13 cellular contexts compared by ENCODE assay signal in the genomic region with DNA sequence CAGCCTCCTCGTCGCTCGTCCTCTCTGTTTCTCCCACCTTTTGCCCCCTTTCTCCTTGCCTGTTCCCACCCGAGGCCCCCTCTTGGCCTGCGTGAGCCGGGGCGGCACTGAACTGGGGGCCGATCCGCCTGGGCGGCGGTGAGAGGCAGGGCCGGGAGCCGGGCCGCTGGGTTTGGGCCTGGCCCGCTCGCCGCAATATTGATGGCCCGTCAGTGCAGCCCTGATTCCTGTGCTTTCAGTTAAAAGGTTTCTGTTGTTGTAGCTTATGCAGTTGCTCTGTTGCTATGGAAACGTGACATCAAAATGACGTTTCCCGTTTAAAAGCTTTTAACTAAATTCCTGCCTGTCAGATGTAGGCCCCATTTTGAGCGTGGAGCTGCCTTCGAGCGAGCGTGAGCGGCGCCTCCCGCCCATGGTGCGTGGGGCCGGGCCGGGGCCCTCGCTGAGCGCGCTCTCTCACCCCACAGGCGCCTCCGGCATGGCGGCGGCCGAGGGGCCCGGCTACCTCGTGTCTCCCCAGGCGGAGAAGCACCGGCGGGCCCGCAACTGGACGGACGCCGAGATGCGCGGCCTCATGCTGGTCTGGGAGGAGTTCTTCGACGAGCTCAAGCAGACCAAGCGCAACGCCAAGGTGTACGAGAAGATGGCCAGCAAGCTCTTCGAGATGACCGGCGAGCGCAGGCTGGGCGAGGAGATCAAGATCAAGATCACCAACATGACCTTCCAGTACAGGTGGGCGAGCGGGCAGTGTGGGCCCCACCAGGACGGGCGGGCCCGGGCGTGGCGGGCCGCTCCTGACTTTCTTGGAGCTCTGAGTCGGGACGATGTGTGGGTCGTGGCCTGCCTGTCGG. TPM values are rescaled to one million over a fixed set of nuclear protein-coding genes. Genes with fewer than 3 reads are reported as not detected.
A peak's percentile ranks its signal among the peaks of the same experiment; 100 is the strongest.
DNase-seq lines count a peak whose midpoint lies in the region; ATAC-seq and TF ChIP-seq lines count a peak whose summit lies in the region.
"Had no signal": no experiment of that assay in that cellular context is flagged by ENCODE, and none has a peak within 500 bp of the region (broad histone marks: within the 10 kb centered on the region; RNA-seq: fewer than 3 reads in every experiment).

A gene (plus strand): TSS at position 349 of the 851 bp plus-strand sequence. CDS start 64 bp downstream, at position 413.

- H3K9me3 ChIP-seq in trophoblast cell (ENCODE audit: insufficient read depth, low read depth, low read length) (no peaks in the 10 kb centered on the region), Karpas-422 (ENCODE audit: low read length) (no peaks in the 10 kb centered on the region)
- H3K9me3 ChIP-seq: left ventricle myocardium inferior had no signal

- H3K4ac ChIP-seq in trophoblast cell (ENCODE audit: low read depth, low read length), result no peak within 1 kb of the TSS

- no peaks in the 10 kb centered on the region for H3K27me3 ChIP-seq in trophoblast cell (ENCODE audit: insufficient read depth, low read length)
- H3K27me3 ChIP-seq in Karpas-422 (ENCODE audit: low read length), result no peaks in the 10 kb centered on the region

- H3K27ac ChIP-seq in trophoblast cell (ENCODE audit: low read depth, low read length), result no peak within 1 kb of the TSS
- no peak within 1 kb of the TSS for H3K27ac ChIP-seq in Karpas-422 (ENCODE audit: low read length)
- H3K27ac ChIP-seq: left ventricle myocardium inferior, skin epidermis, VCaP had no signal

- TF ChIP-seq CTCF in NB4 (IDR thresholded peaks at IDR 0.05; ENCODE audit: low read depth, low read length) (no peak), fibroblast of pulmonary artery (IDR thresholded peaks at IDR 0.05; ENCODE audit: low read length, missing control alignments) (no peak)

- peak; percentile 37 for DNase-seq in ELF-1 (ENCODE audit: low read depth, low spot score)
- peak; percentile 33 for DNase-seq in NB4 (ENCODE audit: low read depth)
- DNase-seq in fibroblast of pulmonary artery (ENCODE audit: low read depth), result peak; percentile 60
- peak in 1 of 2 donors; percentile 34 for DNase-seq in trophoblast cell
- no peak for DNase-seq in Karpas-422
- no peak for DNase-seq in activated CD4-positive, alpha-beta T cell treated with anti-CD3 and anti-CD28 coated beads for 48 hours
- DNase-seq: activated CD8-positive, alpha-beta memory T cell treated with anti-CD3 and anti-CD28 coated beads, Interleukin-2, amount 50 U/mL, for 4 hours; KG1; NCI-H1930 had no signal

- H4K8ac ChIP-seq in trophoblast cell (ENCODE audit: low read depth, low read length), result no peak within 1 kb of the TSS

- no peak within 1 kb of the TSS for H2BK120ac ChIP-seq in trophoblast cell (ENCODE audit: insufficient read depth, low read length, poor library complexity)

- H3K4me2 ChIP-seq in trophoblast cell (ENCODE audit: low read length) (no peak within 1 kb of the TSS), Karpas-422 (ENCODE audit: low read depth, low read length, poor library complexity, severe bottlenecking) (no peak within 1 kb of the TSS)

- no peak within 1 kb of the TSS for H3K14ac ChIP-seq in trophoblast cell (ENCODE audit: low read length)

- no peak within 1 kb of the TSS for H2AFZ ChIP-seq in trophoblast cell (ENCODE audit: insufficient read depth, low read length, poor library complexity)
- no peak within 1 kb of the TSS for H2AFZ ChIP-seq in Karpas-422 (ENCODE audit: low read length)

- H4K91ac ChIP-seq in trophoblast cell (ENCODE audit: low read depth, low read length), result no peak within 1 kb of the TSS

- no peak within 1 kb of the TSS for H3K23ac ChIP-seq in trophoblast cell (ENCODE audit: low read length)

- no peak within 1 kb of the TSS for H2AK5ac ChIP-seq in trophoblast cell (ENCODE audit: low read length)

- ATAC-seq in GM19467 (IDR thresholded peaks at IDR 0.05; ENCODE audit: unreplicated experiment), result no peak

- no peak within 1 kb of the TSS for H2BK12ac ChIP-seq in trophoblast cell (ENCODE audit: low read length)

- H3K18ac ChIP-seq in trophoblast cell (ENCODE audit: low read length), result no peak within 1 kb of the TSS

- H3K36me3 ChIP-seq in trophoblast cell (ENCODE audit: control insufficient read depth in 1 of 2, insufficient read depth in 2 of 2, low read length in 2 of 2) (peaks cover 0 to 4% of the 10 kb centered on the region in 2 experiments), Karpas-422 (ENCODE audit: insufficient read depth, low read length) (no peaks in the 10 kb centered on the region)

- no peak for TF ChIP-seq POLR2A in NB4 (IDR thresholded peaks at IDR 0.05; ENCODE audit: extremely low read depth, insufficient read length)

- WGBS in trophoblast cell (ENCODE audit: extremely low coverage, insufficient coverage, insufficient read length), result no CpG with 5 or more reads among the region's 72 CpGs

- H3K9ac ChIP-seq in trophoblast cell (ENCODE audit: low read length), result no peak within 1 kb of the TSS
- no peak within 1 kb of the TSS for H3K9ac ChIP-seq in Karpas-422 (ENCODE audit: low read length)

- H2BK5ac ChIP-seq in trophoblast cell (ENCODE audit: low read depth, low read length, poor library complexity), result no peak within 1 kb of the TSS

- H4K12ac ChIP-seq in trophoblast cell (ENCODE audit: low read depth, low read length), result no peak within 1 kb of the TSS

- H3K79me1 ChIP-seq in trophoblast cell (ENCODE audit: low read length), result no peaks in the 10 kb centered on the region

- H3K4me3 ChIP-seq in NB4 (ENCODE audit: low read depth, low read length) (no peak within 1 kb of the TSS), fibroblast of pulmonary artery (replicated peaks; ENCODE audit: low read depth, low read length) (no peak within 1 kb of the TSS), trophoblast cell (ENCODE audit: low read depth, low read length) (peak within 1 kb of the TSS; percentile 31), Karpas-422 (ENCODE audit: low read length) (no peak within 1 kb of the TSS)
- H3K4me3 ChIP-seq: left ventricle myocardium inferior, skin epidermis had no signal

- no peaks in the 10 kb centered on the region for H3K9me2 ChIP-seq in Karpas-422 (replicated peaks; ENCODE audit: insufficient read depth, low read length)

- H3K4me1 ChIP-seq in trophoblast cell (ENCODE audit: control insufficient read depth in 1 of 2, insufficient read depth in 2 of 2, low read length in 2 of 2), result no peaks in the 10 kb centered on the region
- H3K4me1 ChIP-seq in Karpas-422 (ENCODE audit: low read length), result no peaks in the 10 kb centered on the region
- H3K4me1 ChIP-seq: left ventricle myocardium inferior had no signal

- no peaks in the 10 kb centered on the region for H4K20me1 ChIP-seq in Karpas-422 (ENCODE audit: insufficient read depth, low read depth, low read length)

- no peaks in the 10 kb centered on the region for H3K79me2 ChIP-seq in trophoblast cell (ENCODE audit: control insufficient read depth, insufficient read depth, low read length, poor library complexity)
- H3K79me2 ChIP-seq in Karpas-422 (ENCODE audit: low read length), result no peaks in the 10 kb centered on the region

RNA-seq across cellular contexts. Expression of the gene that starts here (rescaled TPM):
- 0.15 and 0.23 TPM in 2 replicates for polyA plus RNA-seq in trophoblast cell (2013)
- 0.52 and 1.0 TPM in 2 replicates for total RNA-seq in Karpas-422 (2014; rRNA removed; shearing (Covaris generic); ENCODE audit: low replicate concordance)

Comparison
In these comparisons a context has a peak if more than half of its experiments do, and no peak if none do; other contexts are left out.
1. DNase-seq: peak in ELF-1 (single experiment), NB4 (single experiment) and fibroblast of pulmonary artery (single experiment); none in Karpas-422 (single experiment) and activated CD4-positive, alpha-beta T cell treated with anti-CD3 and anti-CD28 coated beads for 48 hours (single experiment).